33 cellular contexts compared by ENCODE assay signal in genomic region chr1:102118150-102118549, GRCh38.
"Had no signal": no experiment of that assay in that cellular context is flagged by ENCODE, and none has a peak within 500 bp of the region (broad histone marks: within the 10 kb centered on the region; RNA-seq: fewer than 3 reads in every experiment).

No MANE protein-coding gene starts in this region.

- H3K27ac Mint-ChIP-seq: activated CD4-positive, alpha-beta memory T cell treated with anti-CD3 and anti-CD28 coated beads, Interleukin-2, amount 10 ng/mL, durations not matched to agents 7 days and 5 days; activated CD4-positive, alpha-beta T cell treated with anti-CD3 and anti-CD28 coated beads for 36 hours; activated CD4-positive, alpha-beta T cell treated with anti-CD3 and anti-CD28 coated beads, Interleukin-2, amount 10 ng/mL, durations not matched to agents 24 days and 14 days; activated naive CD4-positive, alpha-beta T cell treated with anti-CD3 and anti-CD28 coated beads for 36 hours; activated naive CD4-positive, alpha-beta T cell treated with anti-CD3 and anti-CD28 coated beads, Interleukin-2, amount 50 U/mL, for 24 hours; activated naive CD8-positive, alpha-beta T cell treated with anti-CD3 and anti-CD28 coated beads for 36 hours; activated naive CD8-positive, alpha-beta T cell treated with anti-CD3 and anti-CD28 coated beads, Interleukin-2, amount 50 U/mL, for 24 hours; activated T-helper 1 cell treated with anti-CD3 and anti-CD28 coated beads, Interleukin-12 subunit alpha, Interleukin-12 subunit beta, Interleukin-2, Interleukin-4 antibody, amounts not matched to agents 30 ng/mL and 10 ng/mL and 1 ng/mL, durations not matched to agents 14 hours and 24 hours and 36 hours; activated T-helper 2 cell treated with anti-CD3 and anti-CD28 coated beads, Interferon-gamma antibody, Interleukin-2, Interleukin-4, amounts not matched to agents 10 μg/mL and 5 μg/mL and 100 μg/mL, durations not matched to agents 14 hours and 24 hours and 36 hours; effector memory CD8-positive, alpha-beta T cell; T-helper 1 cell treated with Interleukin-12 subunit alpha and Interleukin-12 subunit beta and Interleukin-4 antibody, amounts not matched to agents 30 μg/mL and 1 μg/mL, for 36 hours had no signal

- H3K27me3 Mint-ChIP-seq: activated CD4-positive, alpha-beta memory T cell treated with anti-CD3 and anti-CD28 coated beads, Interleukin-2, amount 10 ng/mL, durations not matched to agents 7 days and 5 days; activated CD4-positive, alpha-beta T cell treated with anti-CD3 and anti-CD28 coated beads for 36 hours; activated CD4-positive, alpha-beta T cell treated with anti-CD3 and anti-CD28 coated beads, Interleukin-2, amount 10 ng/mL, durations not matched to agents 24 days and 14 days; activated naive CD4-positive, alpha-beta T cell treated with anti-CD3 and anti-CD28 coated beads, Interleukin-2, amount 50 U/mL, for 24 hours; activated naive CD8-positive, alpha-beta T cell treated with anti-CD3 and anti-CD28 coated beads for 36 hours; activated naive CD8-positive, alpha-beta T cell treated with anti-CD3 and anti-CD28 coated beads, Interleukin-2, amount 50 U/mL, for 24 hours; effector memory CD8-positive, alpha-beta T cell had no signal

- H3K36me3 ChIP-seq: adrenal gland, esophagus muscularis mucosa, gastrocnemius medialis, heart right ventricle, WERI-Rb-1 had no signal

- H3K27ac ChIP-seq: adrenal gland, body of pancreas, esophagus muscularis mucosa, foreskin keratinocyte, gastrocnemius medialis, heart right ventricle, WERI-Rb-1 had no signal

- ATAC-seq: activated CD4-positive, alpha-beta T cell treated with anti-CD3 and anti-CD28 coated beads for 36 hours; activated naive CD8-positive, alpha-beta T cell treated with anti-CD3 and anti-CD28 coated beads, Interleukin-2, amount 50 U/mL, for 24 hours; activated T-cell treated with anti-CD3 and anti-CD28 coated beads, Interleukin-2, amount 50 U/mL, for 4 hours; body of pancreas; effector memory CD8-positive, alpha-beta T cell; foreskin keratinocyte; gastrocnemius medialis; heart right ventricle had no signal

- H3K9me3 Mint-ChIP-seq: activated CD4-positive, alpha-beta memory T cell treated with anti-CD3 and anti-CD28 coated beads, Interleukin-2, amount 10 ng/mL, durations not matched to agents 7 days and 5 days; activated CD4-positive, alpha-beta T cell treated with anti-CD3 and anti-CD28 coated beads, Interleukin-2, amount 10 ng/mL, durations not matched to agents 24 days and 14 days; activated naive CD4-positive, alpha-beta T cell treated with anti-CD3 and anti-CD28 coated beads for 36 hours; activated naive CD4-positive, alpha-beta T cell treated with anti-CD3 and anti-CD28 coated beads, Interleukin-2, amount 50 U/mL, for 24 hours; activated naive CD8-positive, alpha-beta T cell treated with anti-CD3 and anti-CD28 coated beads for 36 hours; activated T-cell treated with anti-CD3 and anti-CD28 coated beads, Interleukin-2, amount 50 U/mL, for 4 hours; activated T-helper 1 cell treated with anti-CD3 and anti-CD28 coated beads, Interleukin-12 subunit alpha, Interleukin-12 subunit beta, Interleukin-2, Interleukin-4 antibody, amounts not matched to agents 30 ng/mL and 10 ng/mL and 1 ng/mL, durations not matched to agents 14 hours and 24 hours and 36 hours; activated T-helper 2 cell treated with anti-CD3 and anti-CD28 coated beads, Interferon-gamma antibody, Interleukin-2, Interleukin-4, amounts not matched to agents 10 μg/mL and 5 μg/mL and 100 μg/mL, durations not matched to agents 14 hours and 24 hours and 36 hours; T-helper 1 cell treated with Interleukin-12 subunit alpha and Interleukin-12 subunit beta and Interleukin-4 antibody, amounts not matched to agents 30 μg/mL and 1 μg/mL, for 36 hours had no signal

- H3K36me3 Mint-ChIP-seq: activated naive CD4-positive, alpha-beta T cell treated with anti-CD3 and anti-CD28 coated beads, Interleukin-2, amount 50 U/mL, for 24 hours; activated naive CD8-positive, alpha-beta T cell treated with anti-CD3 and anti-CD28 coated beads for 36 hours had no signal

- H3K4me3 Mint-ChIP-seq: activated CD4-positive, alpha-beta memory T cell treated with anti-CD3 and anti-CD28 coated beads, Interleukin-2, amount 10 ng/mL, durations not matched to agents 7 days and 5 days; activated CD4-positive, alpha-beta T cell treated with anti-CD3 and anti-CD28 coated beads for 36 hours; activated CD4-positive, alpha-beta T cell treated with anti-CD3 and anti-CD28 coated beads, Interleukin-2, amount 10 ng/mL, durations not matched to agents 24 days and 14 days; activated naive CD4-positive, alpha-beta T cell treated with anti-CD3 and anti-CD28 coated beads for 36 hours; activated naive CD4-positive, alpha-beta T cell treated with anti-CD3 and anti-CD28 coated beads, Interleukin-2, amount 50 U/mL, for 24 hours; activated naive CD8-positive, alpha-beta T cell treated with anti-CD3 and anti-CD28 coated beads for 36 hours; activated naive CD8-positive, alpha-beta T cell treated with anti-CD3 and anti-CD28 coated beads, Interleukin-2, amount 50 U/mL, for 24 hours; activated T-cell treated with anti-CD3 and anti-CD28 coated beads, Interleukin-2, amount 50 U/mL, for 4 hours; activated T-helper 1 cell treated with anti-CD3 and anti-CD28 coated beads, Interleukin-12 subunit alpha, Interleukin-12 subunit beta, Interleukin-2, Interleukin-4 antibody, amounts not matched to agents 30 ng/mL and 10 ng/mL and 1 ng/mL, durations not matched to agents 14 hours and 24 hours and 36 hours; effector memory CD8-positive, alpha-beta T cell; T-helper 1 cell treated with Interleukin-12 subunit alpha and Interleukin-12 subunit beta and Interleukin-4 antibody, amounts not matched to agents 30 μg/mL and 1 μg/mL, for 36 hours had no signal

- H3K4me1 ChIP-seq: adrenal gland, body of pancreas, esophagus muscularis mucosa, foreskin keratinocyte, gastrocnemius medialis, heart right ventricle had no signal

- DNase-seq: activated CD4-positive, alpha-beta memory T cell treated with anti-CD3 and anti-CD28 coated beads, Interleukin-2, amount 10 ng/mL, durations not matched to agents 7 days and 5 days; activated CD4-positive, alpha-beta T cell treated with anti-CD3 and anti-CD28 coated beads for 36 hours; activated CD4-positive, alpha-beta T cell treated with anti-CD3 and anti-CD28 coated beads, Interleukin-2, amount 10 ng/mL, durations not matched to agents 24 days and 14 days; activated CD4-positive, alpha-beta T cell treated with anti-CD3 and anti-CD28 coated beads, Interleukin-2, amount 50 U/mL, for 4 hours; activated CD4-positive, CD25-positive, alpha-beta regulatory T cell; activated CD4-positive, CD25-positive, alpha-beta regulatory T cell treated with anti-CD3 and anti-CD28 coated beads, Interleukin-2, amount 50 U/mL, for 72 hours; activated CD8-positive, alpha-beta memory T cell treated with anti-CD3 and anti-CD28 coated beads for 24 hours; activated effector memory CD4-positive, alpha-beta T cell treated with anti-CD3 and anti-CD28 coated beads, Interleukin-2, amount 50 U/mL, for 16 hours; activated naive CD4-positive, alpha-beta T cell treated with anti-CD3 and anti-CD28 coated beads for 36 hours; activated naive CD8-positive, alpha-beta T cell treated with anti-CD3 and anti-CD28 coated beads for 36 hours; activated naive CD8-positive, alpha-beta T cell treated with anti-CD3 and anti-CD28 coated beads, Interleukin-2, amount 50 U/mL, for 24 hours; activated T-cell treated with anti-CD3 and anti-CD28 coated beads, Interleukin-2, amount 50 U/mL, for 4 hours; adrenal gland; amygdala; aorta; body of pancreas; caudate nucleus; cortex of kidney; dermis blood vessel endothelial cell; effector CD4-positive, alpha-beta T cell; effector memory CD8-positive, alpha-beta T cell; erythroblast; foreskin keratinocyte; gastrocnemius medialis; glutamatergic neuron; heart right ventricle; T-helper 9 cell; WERI-Rb-1 had no signal

- H3K4me3 ChIP-seq: adrenal gland, body of pancreas, esophagus muscularis mucosa, gastrocnemius medialis, heart right ventricle had no signal

- H3K4me1 Mint-ChIP-seq: activated CD4-positive, alpha-beta memory T cell treated with anti-CD3 and anti-CD28 coated beads, Interleukin-2, amount 10 ng/mL, durations not matched to agents 7 days and 5 days; activated CD4-positive, alpha-beta T cell treated with anti-CD3 and anti-CD28 coated beads for 36 hours; activated CD4-positive, alpha-beta T cell treated with anti-CD3 and anti-CD28 coated beads, Interleukin-2, amount 10 ng/mL, durations not matched to agents 24 days and 14 days; activated naive CD4-positive, alpha-beta T cell treated with anti-CD3 and anti-CD28 coated beads, Interleukin-2, amount 50 U/mL, for 24 hours; activated naive CD8-positive, alpha-beta T cell treated with anti-CD3 and anti-CD28 coated beads for 36 hours; activated naive CD8-positive, alpha-beta T cell treated with anti-CD3 and anti-CD28 coated beads, Interleukin-2, amount 50 U/mL, for 24 hours had no signal

- H3K27me3 ChIP-seq: adrenal gland, body of pancreas, esophagus muscularis mucosa, foreskin keratinocyte, gastrocnemius medialis, heart right ventricle had no signal

- H3K9me3 ChIP-seq: adrenal gland, body of pancreas, esophagus muscularis mucosa, gastrocnemius medialis, heart right ventricle had no signal
